In genomic region chr17:81238815-81239713, GRCh38 we compare ENCODE assay signal across 1 cellular context.
TF ChIP-seq lines count a peak whose summit lies in the region.

Gene NDUFAF8 (plus strand): TSS chr17:81239318. CDS start chr17:81239364, 46 bp downstream.
Gene TEPSIN (minus strand): TSS chr17:81239055. CDS start chr17:81239033, 22 bp downstream.

TF ChIP-seq in HepG2, 621 proteins besides CTCF, POLR2A, EP300 and RAD21 (continued from another document and continues in another):
- TF ChIP-seq GMEB2 (CRISPR knock-in tag; IDR thresholded peaks at IDR 0.05; ENCODE audit: low read depth) (no peak), SUZ12 (IDR thresholded peaks at IDR 0.05; ENCODE audit: low read depth, low read length) (no peak), HNF1B (CRISPR knock-in tag; IDR thresholded peaks at IDR 0.05) (peak; percentile 60; the same call in 1 of the 2 replicates), AKAP8 (CRISPR knock-in tag; IDR thresholded peaks at IDR 0.05) (peak; percentile 88), TRIM24 (CRISPR knock-in tag; IDR thresholded peaks at IDR 0.05) (no peak), HIC2 (CRISPR knock-in tag; IDR thresholded peaks at IDR 0.05; ENCODE audit: low read depth) (no peak), PITX1 (CRISPR knock-in tag; IDR thresholded peaks at IDR 0.05) (0 out of 2 replicates have a peak, but pooled peaks have one; percentile 45), MAFK (conservative IDR thresholded peaks at IDR 0.05 in 1 of 2, IDR thresholded peaks at IDR 0.05 in 1 of 2; ENCODE audit: low read length in 2 of 2) (no peak), STAT6 (CRISPR knock-in tag; IDR thresholded peaks at IDR 0.05; ENCODE audit: borderline replicate concordance) (peak; percentile 71; the same call in 1 of the 2 replicates), ZBTB49 (CRISPR knock-in tag; IDR thresholded peaks at IDR 0.05; ENCODE audit: borderline replicate concordance) (no peak), NFAT5 (CRISPR knock-in tag; IDR thresholded peaks at IDR 0.05) (peak; percentile 80; the same call in 1 of the 2 replicates), SMYD3 (CRISPR knock-in tag; IDR thresholded peaks at IDR 0.05) (no peak), U2AF1 (optimal IDR thresholded peaks at IDR 0.05; ENCODE audit: low read depth, low read length) (no peak), JUNB (CRISPR knock-in tag; IDR thresholded peaks at IDR 0.05; ENCODE audit: borderline replicate concordance) (no peak), ZNF160 (CRISPR knock-in tag; IDR thresholded peaks at IDR 0.05) (no peak), ZNF788 (CRISPR knock-in tag; IDR thresholded peaks at IDR 0.05; ENCODE audit: borderline replicate concordance) (no peak), GATA4 (IDR thresholded peaks at IDR 0.05; ENCODE audit: borderline replicate concordance, low read depth) (no peak), ZNF383 (CRISPR knock-in tag; IDR thresholded peaks at IDR 0.05; ENCODE audit: borderline replicate concordance) (no peak), RXRA (CRISPR knock-in tag; IDR thresholded peaks at IDR 0.05) (no peak), FOSL1 (CRISPR knock-in tag; IDR thresholded peaks at IDR 0.05; ENCODE audit: borderline replicate concordance) (no peak), MTA1 (CRISPR knock-in tag; IDR thresholded peaks at IDR 0.05; ENCODE audit: borderline replicate concordance) (no peak), ZNF749 (CRISPR knock-in tag; IDR thresholded peaks at IDR 0.05; ENCODE audit: borderline replicate concordance) (0 out of 2 replicates have a peak, but pooled peaks have one; percentile 78), ZNF276 (CRISPR knock-in tag; IDR thresholded peaks at IDR 0.05; ENCODE audit: low read depth) (no peak; the same call in 1 of the 2 replicates), ZNF768 (CRISPR knock-in tag; IDR thresholded peaks at IDR 0.05) (peak; percentile 77; the same call in 1 of the 2 replicates), ZNF510 (CRISPR knock-in tag; IDR thresholded peaks at IDR 0.05; ENCODE audit: low read depth) (0 out of 2 replicates have a peak, but pooled peaks have one; percentile 21), GABPB1 (CRISPR knock-in tag; IDR thresholded peaks at IDR 0.05) (peak; percentile 95), ZNF841 (CRISPR knock-in tag; IDR thresholded peaks at IDR 0.05; ENCODE audit: borderline replicate concordance) (no peak), RXRB (CRISPR knock-in tag; IDR thresholded peaks at IDR 0.05; ENCODE audit: borderline replicate concordance) (no peak), ZNF7 (CRISPR knock-in tag; IDR thresholded peaks at IDR 0.05) (no peak), ZNF292 (CRISPR knock-in tag; IDR thresholded peaks at IDR 0.05; ENCODE audit: borderline replicate concordance, low read depth) (no peak), KAT8 (CRISPR knock-in tag; IDR thresholded peaks at IDR 0.05) (peak; percentile 90), CBX5 (CRISPR knock-in tag; IDR thresholded peaks at IDR 0.05; ENCODE audit: borderline replicate concordance) (no peak), ZSCAN9 (CRISPR knock-in tag; IDR thresholded peaks at IDR 0.05; ENCODE audit: borderline replicate concordance) (no peak), KLF13 (CRISPR knock-in tag; IDR thresholded peaks at IDR 0.05) (0 out of 2 replicates have a peak, but pooled peaks have one; percentile 31), MBD4 (IDR thresholded peaks at IDR 0.05; ENCODE audit: borderline replicate concordance, low read length) (no peak), ZNF280D (CRISPR knock-in tag; IDR thresholded peaks at IDR 0.05) (no peak), ZBTB8A (CRISPR knock-in tag; IDR thresholded peaks at IDR 0.05; ENCODE audit: borderline replicate concordance, low read depth) (no peak), ZC3H13 (CRISPR knock-in tag; IDR thresholded peaks at IDR 0.05) (no peak)
